In genomic region chr1:224356685-224357625, GRCh38 we compare ENCODE assay signal across 8 cellular contexts. TPM values are rescaled to one million over a fixed set of nuclear protein-coding genes. Genes with fewer than 3 reads are reported as not detected.
DNase-seq lines count a peak whose midpoint lies in the region; ATAC-seq and TF ChIP-seq lines count a peak whose summit lies in the region.

Gene CNIH4 (plus strand): TSS chr1:224356879. CDS start chr1:224356925, 46 bp downstream.

- peak; percentile 98 for ATAC-seq in HG02759 (IDR thresholded peaks at IDR 0.05; ENCODE audit: unreplicated experiment)
- peak; percentile 98 for ATAC-seq in activated naive CD8-positive, alpha-beta T cell treated with anti-CD3 and anti-CD28 coated beads, Interleukin-2, amount 50 U/mL, for 24 hours

- H3K36me3 ChIP-seq in cardiac muscle cell (no peaks in the 10 kb centered on the region), parathyroid adenoma (ENCODE audit: control insufficient read depth, insufficient read depth, low read length) (no peaks in the 10 kb centered on the region), tibial nerve (no peaks in the 10 kb centered on the region)

- peaks cover 55% of the 10 kb centered on the region for H3K4me1 Mint-ChIP-seq in activated naive CD8-positive, alpha-beta T cell treated with anti-CD3 and anti-CD28 coated beads, Interleukin-2, amount 50 U/mL, for 24 hours

- peaks cover 13% of the 10 kb centered on the region for H3K36me3 Mint-ChIP-seq in activated naive CD8-positive, alpha-beta T cell treated with anti-CD3 and anti-CD28 coated beads, Interleukin-2, amount 50 U/mL, for 24 hours (ENCODE audit: low read depth)

- H3K9me3 ChIP-seq in cardiac muscle cell (ENCODE audit: low read depth) = no peaks in the 10 kb centered on the region
- no peaks in the 10 kb centered on the region for H3K9me3 ChIP-seq in parathyroid adenoma (ENCODE audit: control insufficient read depth, low read length)
- no peaks in the 10 kb centered on the region for H3K9me3 ChIP-seq in tibial nerve

- H3K9me3 Mint-ChIP-seq in activated naive CD8-positive, alpha-beta T cell treated with anti-CD3 and anti-CD28 coated beads, Interleukin-2, amount 50 U/mL, for 24 hours = no peaks in the 10 kb centered on the region

- H3K4me3 ChIP-seq in GM12864 (ENCODE audit: low read depth, low read length) = peak within 1 kb of the TSS; percentile 86
- H3K4me3 ChIP-seq in cardiac muscle cell = peak within 1 kb of the TSS; percentile 86
- peak within 1 kb of the TSS; percentile 78 for H3K4me3 ChIP-seq in parathyroid adenoma (ENCODE audit: low read depth, low read length)
- H3K4me3 ChIP-seq in tibial nerve = peak within 1 kb of the TSS; percentile 55 to 93 (median 78)

- TF ChIP-seq CTCF in GM12864 (IDR thresholded peaks at IDR 0.05; ENCODE audit: low read depth, low read length, missing control alignments) = no peak
- no peak for TF ChIP-seq CTCF in cardiac muscle cell (IDR thresholded peaks at IDR 0.05; ENCODE audit: low read depth, low read length)
- TF ChIP-seq CTCF in parathyroid adenoma (IDR thresholded peaks at IDR 0.05) = no peak
- TF ChIP-seq CTCF in tibial nerve (IDR thresholded peaks at IDR 0.05) = peak in 1 of 5 experiments; percentile 16

- H3K4me3 Mint-ChIP-seq in activated naive CD8-positive, alpha-beta T cell treated with anti-CD3 and anti-CD28 coated beads, Interleukin-2, amount 50 U/mL, for 24 hours = peak within 1 kb of the TSS; percentile 85

- WGBS in tibial nerve, 2 donors = 0% methylated on average over 32 to 69 of the region's 78 CpGs

- DNase-seq in GM12864 (ENCODE audit: low read depth) = peak; percentile 83
- peak; percentile 88 to 97 (median 94) for DNase-seq in NCI-H1417 (lab: John Stamatoyannopoulos, UW)
- DNase-seq in SW480 (ENCODE audit: low spot score) = peak; percentile 96
- DNase-seq in activated naive CD8-positive, alpha-beta T cell treated with anti-CD3 and anti-CD28 coated beads, Interleukin-2, amount 50 U/mL, for 24 hours = peak; percentile 90
- DNase-seq in cardiac muscle cell (ENCODE audit: low read depth in 1 of 2, low spot score in 1 of 2) = peak; percentile 95 to 96
- DNase-seq in tibial nerve (ENCODE audit: low spot score in 2 of 2) = peak; percentile 79 to 90

- peak; percentile 70 to 98 for TF ChIP-seq EP300 in tibial nerve (IDR thresholded peaks at IDR 0.05)

- H3K79me2 ChIP-seq in parathyroid adenoma = peaks cover 7% of the 10 kb centered on the region

- no peaks in the 10 kb centered on the region for H3K27me3 ChIP-seq in cardiac muscle cell
- H3K27me3 ChIP-seq in parathyroid adenoma (ENCODE audit: control insufficient read depth, insufficient read depth, low read length) = no peaks in the 10 kb centered on the region
- no peaks in the 10 kb centered on the region for H3K27me3 ChIP-seq in tibial nerve

- TF ChIP-seq POLR2A in tibial nerve (IDR thresholded peaks at IDR 0.05) = peak; percentile 66 to 86

- peak within 1 kb of the TSS; percentile 75 for H2AFZ ChIP-seq in parathyroid adenoma

- peak within 1 kb of the TSS; percentile 82 for H3K27ac Mint-ChIP-seq in activated naive CD8-positive, alpha-beta T cell treated with anti-CD3 and anti-CD28 coated beads, Interleukin-2, amount 50 U/mL, for 24 hours

- peak within 1 kb of the TSS; percentile 63 for H3K4me2 ChIP-seq in parathyroid adenoma (ENCODE audit: low read length)

- H3K4me1 ChIP-seq in cardiac muscle cell (ENCODE audit: low read depth) (peaks cover 15% of the 10 kb centered on the region), parathyroid adenoma (no peaks in the 10 kb centered on the region), tibial nerve (peaks cover 0 to 38% (median 2%) of the 10 kb centered on the region in 4 donors)

- H3K9ac ChIP-seq in parathyroid adenoma = no peak within 1 kb of the TSS

- H3K27ac ChIP-seq in cardiac muscle cell = peak within 1 kb of the TSS; percentile 49
- peak within 1 kb of the TSS; percentile 36 for H3K27ac ChIP-seq in parathyroid adenoma
- peak within 1 kb of the TSS; percentile 81 to 95 (median 92) for H3K27ac ChIP-seq in tibial nerve

- no peaks in the 10 kb centered on the region for H3K27me3 Mint-ChIP-seq in activated naive CD8-positive, alpha-beta T cell treated with anti-CD3 and anti-CD28 coated beads, Interleukin-2, amount 50 U/mL, for 24 hours

RNA-seq across cellular contexts. Expression of gene CNIH4, which starts in this region (rescaled TPM):
- 15.0 and 24.3 TPM in 2 replicates for total RNA-seq in cardiac muscle cell
- 69.5 and 80.0 TPM in 2 replicates for polyA plus RNA-seq in cardiac muscle cell
- total RNA-seq in tibial nerve = 10 to 100 TPM; 20.8 to 65.1 (median 34.6) TPM

Comparison
In these comparisons a context has a peak if more than half of its experiments do, and no peak if none do; other contexts are left out.
1. Peak in every context shown above with its lines: DNase-seq, ATAC-seq, H3K4me3 ChIP-seq and H3K27ac ChIP-seq.
2. H3K27ac ChIP-seq: peak in every context shown above with its lines; median percentile 92 in tibial nerve; 49 in cardiac muscle cell; 36 in parathyroid adenoma.